1 cellular context compared by ENCODE assay signal in the genomic region with DNA sequence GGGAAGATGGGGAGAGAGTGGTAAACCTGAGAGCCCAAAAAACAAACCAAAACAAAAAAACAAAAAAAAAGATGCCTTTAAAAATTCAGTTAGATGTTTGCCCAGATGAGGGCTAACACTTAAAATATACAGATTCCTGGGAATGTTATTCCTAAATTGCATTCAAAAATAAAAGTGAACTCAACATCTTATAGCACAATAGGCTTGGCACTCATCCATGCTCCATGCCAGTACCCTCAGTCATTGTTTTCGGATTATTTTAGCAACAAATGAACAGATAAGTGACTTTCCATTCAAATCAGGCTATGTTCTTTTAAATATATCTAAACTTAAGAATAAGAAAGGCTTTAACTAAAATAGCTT.
TF ChIP-seq lines count a peak whose summit lies in the region.

No MANE protein-coding gene starts in this region.

TF ChIP-seq in SK-N-SH treated with all-trans-retinoic acid at 6 μM for 48 hours, 23 proteins besides CTCF, POLR2A, EP300 and RAD21 (continued from another document):
- TF ChIP-seq ESRRG (CRISPR knock-in tag; IDR thresholded peaks at IDR 0.05), result no peak
- TF ChIP-seq ZFP3 (CRISPR knock-in tag; IDR thresholded peaks at IDR 0.05), result no peak
- no peak for TF ChIP-seq TOX (CRISPR knock-in tag; IDR thresholded peaks at IDR 0.05; ENCODE audit: borderline replicate concordance)
- TF ChIP-seq, protein P1, sequence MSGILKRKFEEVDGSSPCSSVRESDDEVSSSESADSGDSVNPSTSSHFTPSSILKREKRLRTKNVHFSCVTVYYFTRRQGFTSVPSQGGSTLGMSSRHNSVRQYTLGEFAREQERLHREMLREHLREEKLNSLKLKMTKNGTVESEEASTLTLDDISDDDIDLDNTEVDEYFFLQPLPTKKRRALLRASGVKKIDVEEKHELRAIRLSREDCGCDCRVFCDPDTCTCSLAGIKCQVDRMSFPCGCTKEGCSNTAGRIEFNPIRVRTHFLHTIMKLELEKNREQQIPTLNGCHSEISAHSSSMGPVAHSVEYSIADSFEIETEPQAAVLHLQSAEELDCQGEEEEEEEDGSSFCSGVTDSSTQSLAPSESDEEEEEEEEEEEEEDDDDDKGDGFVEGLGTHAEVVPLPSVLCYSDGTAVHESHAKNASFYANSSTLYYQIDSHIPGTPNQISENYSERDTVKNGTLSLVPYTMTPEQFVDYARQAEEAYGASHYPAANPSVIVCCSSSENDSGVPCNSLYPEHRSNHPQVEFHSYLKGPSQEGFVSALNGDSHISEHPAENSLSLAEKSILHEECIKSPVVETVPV (CRISPR knock-in tag; IDR thresholded peaks at IDR 0.05), result no peak
- TF ChIP-seq ZNF70 (CRISPR knock-in tag; IDR thresholded peaks at IDR 0.05), result no peak
- TF ChIP-seq, protein P2, sequence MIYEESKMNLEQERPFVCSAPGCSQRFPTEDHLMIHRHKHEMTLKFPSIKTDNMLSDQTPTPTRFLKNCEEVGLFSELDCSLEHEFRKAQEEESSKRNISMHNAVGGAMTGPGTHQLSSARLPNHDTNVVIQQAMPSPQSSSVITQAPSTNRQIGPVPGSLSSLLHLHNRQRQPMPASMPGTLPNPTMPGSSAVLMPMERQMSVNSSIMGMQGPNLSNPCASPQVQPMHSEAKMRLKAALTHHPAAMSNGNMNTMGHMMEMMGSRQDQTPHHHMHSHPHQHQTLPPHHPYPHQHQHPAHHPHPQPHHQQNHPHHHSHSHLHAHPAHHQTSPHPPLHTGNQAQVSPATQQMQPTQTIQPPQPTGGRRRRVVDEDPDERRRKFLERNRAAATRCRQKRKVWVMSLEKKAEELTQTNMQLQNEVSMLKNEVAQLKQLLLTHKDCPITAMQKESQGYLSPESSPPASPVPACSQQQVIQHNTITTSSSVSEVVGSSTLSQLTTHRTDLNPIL (CRISPR knock-in tag; IDR thresholded peaks at IDR 0.05; ENCODE audit: low read depth), result no peak
- TF ChIP-seq ZNF8 (CRISPR knock-in tag; IDR thresholded peaks at IDR 0.05), result no peak
- TF ChIP-seq PPARA (CRISPR knock-in tag; IDR thresholded peaks at IDR 0.05; ENCODE audit: borderline replicate concordance), result no peak
- no peak for TF ChIP-seq TCF4 (CRISPR knock-in tag; IDR thresholded peaks at IDR 0.05; ENCODE audit: borderline replicate concordance)
- TF ChIP-seq, protein P3, sequence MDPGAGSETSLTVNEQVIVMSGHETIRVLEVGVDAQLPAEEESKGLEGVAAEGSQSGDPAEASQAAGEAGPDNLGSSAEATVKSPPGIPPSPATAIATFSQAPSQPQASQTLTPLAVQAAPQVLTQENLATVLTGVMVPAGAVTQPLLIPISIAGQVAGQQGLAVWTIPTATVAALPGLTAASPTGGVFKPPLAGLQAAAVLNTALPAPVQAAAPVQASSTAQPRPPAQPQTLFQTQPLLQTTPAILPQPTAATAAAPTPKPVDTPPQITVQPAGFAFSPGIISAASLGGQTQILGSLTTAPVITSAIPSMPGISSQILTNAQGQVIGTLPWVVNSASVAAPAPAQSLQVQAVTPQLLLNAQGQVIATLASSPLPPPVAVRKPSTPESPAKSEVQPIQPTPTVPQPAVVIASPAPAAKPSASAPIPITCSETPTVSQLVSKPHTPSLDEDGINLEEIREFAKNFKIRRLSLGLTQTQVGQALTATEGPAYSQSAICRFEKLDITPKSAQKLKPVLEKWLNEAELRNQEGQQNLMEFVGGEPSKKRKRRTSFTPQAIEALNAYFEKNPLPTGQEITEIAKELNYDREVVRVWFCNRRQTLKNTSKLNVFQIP (CRISPR knock-in tag; IDR thresholded peaks at IDR 0.05; ENCODE audit: borderline replicate concordance, low read depth), result no peak
- TF ChIP-seq ISL1 (CRISPR knock-in tag; IDR thresholded peaks at IDR 0.05), result no peak
